In genomic region chr11:134223836-134224709, GRCh38 we compare ENCODE assay signal across 1 cellular context.
TF ChIP-seq lines count a peak whose summit lies in the region.

Gene NCAPD3, minus strand, starts transcription at chr11:134223967. Its CDS starts 41 bp downstream, at chr11:134223926.
Gene VPS26B, plus strand, starts transcription at chr11:134224671. Its CDS starts 452 bp downstream, at chr11:134225123.

TF ChIP-seq in K562, 482 proteins besides CTCF, POLR2A, EP300 and RAD21 (continued from another document and continues in another):
- TF ChIP-seq GTF3C2 (IDR thresholded peaks at IDR 0.05; ENCODE audit: borderline replicate concordance, extremely low read depth, insufficient read length) (no peak), MEF2A (IDR thresholded peaks at IDR 0.05; ENCODE audit: control insufficient read depth, low read depth, low read length) (no peak), HBP1 (CRISPR knock-in tag; IDR thresholded peaks at IDR 0.05) (no peak), ZNF644 (tag; IDR thresholded peaks at IDR 0.05; ENCODE audit: low read depth) (no peak), ZNF695 (CRISPR knock-in tag; IDR thresholded peaks at IDR 0.05) (no peak), MBD2 (IDR thresholded peaks at IDR 0.05; ENCODE audit: borderline replicate concordance, low read depth) (peak; percentile 85), FOXO4 (CRISPR knock-in tag; IDR thresholded peaks at IDR 0.05) (no peak), THRB (CRISPR knock-in tag; conservative IDR thresholded peaks at IDR 0.05) (no peak; the same call in 1 of the 2 replicates), WHSC1 (IDR thresholded peaks at IDR 0.05; ENCODE audit: low read length) (no peak), POLR2AphosphoS2 (IDR thresholded peaks at IDR 0.05; ENCODE audit: low read length) (no peak), SIX5 (IDR thresholded peaks at IDR 0.05; ENCODE audit: borderline replicate concordance in 1 of 2, insufficient read depth in 1 of 2, low read depth in 1 of 2, low read length in 2 of 2) (no peak), RBM25 (IDR thresholded peaks at IDR 0.05; ENCODE audit: low read depth, low read length, severe bottlenecking) (peak; percentile 91), ZNF318 (IDR thresholded peaks at IDR 0.05; ENCODE audit: borderline replicate concordance in 1 of 2, low read depth in 1 of 2) (no peak), ZNF668 (CRISPR knock-in tag; IDR thresholded peaks at IDR 0.05) (no peak), HNRNPLL (IDR thresholded peaks at IDR 0.05; ENCODE audit: low read depth, low read length, poor library complexity, severe bottlenecking) (peak; percentile 47), OTX1 (CRISPR knock-in tag; IDR thresholded peaks at IDR 0.05) (0 out of 2 replicates have a peak, but pooled peaks have one; percentile 36), TCF7L2 (IDR thresholded peaks at IDR 0.05; ENCODE audit: low read depth, low read length) (no peak), ZC3H11A (IDR thresholded peaks at IDR 0.05; ENCODE audit: low read depth, low read length) (no peak), SIN3A (IDR thresholded peaks at IDR 0.05; ENCODE audit: borderline replicate concordance in 2 of 2, control insufficient read depth in 1 of 2, low read depth in 2 of 2, low read length in 2 of 2) (peak; percentile 56 to 86; a peak in 2 of 4 replicates), HMG20A (CRISPR knock-in tag; conservative IDR thresholded peaks at IDR 0.05) (no peak), TARDBP (IDR thresholded peaks at IDR 0.05) (no peak), ZNF24 (IDR thresholded peaks at IDR 0.05) (no peak), ZBTB40 (IDR thresholded peaks at IDR 0.05) (peak; percentile 49; the same call in 1 of the 2 replicates), ZBTB40 (CRISPR knock-in tag; IDR thresholded peaks at IDR 0.05) (no peak), VEZF1 (CRISPR knock-in tag; IDR thresholded peaks at IDR 0.05) (peak; percentile 72), POLR2AphosphoS5 (IDR thresholded peaks at IDR 0.05; ENCODE audit: control insufficient read depth, insufficient read depth, low read depth, low read length) (peak; percentile 89), SMAD4 (CRISPR knock-in tag; conservative IDR thresholded peaks at IDR 0.05) (no peak; the same call in 1 of the 2 replicates)
